27 cellular contexts compared by ENCODE assay signal in genomic region chr12:130049666-130050065, GRCh38.
DNase-seq lines count a peak whose midpoint lies in the region; ATAC-seq and TF ChIP-seq lines count a peak whose summit lies in the region.
"Had no signal": no experiment of that assay in that cellular context is flagged by ENCODE, and none has a peak within 500 bp of the region (broad histone marks: within the 10 kb centered on the region; RNA-seq: fewer than 3 reads in every experiment).

No MANE protein-coding gene starts in this region.

- H3F3A ChIP-seq in neural progenitor cell (ENCODE audit: low read depth), result peaks cover 26% of the 10 kb centered on the region

- ATAC-seq in HG03108 (IDR thresholded peaks at IDR 0.05; ENCODE audit: unreplicated experiment), result no peak
- ATAC-seq in natural killer cell treated with Interleukin-12 subunit alpha and Interleukin-12 subunit beta and Interleukin-15 and Interleukin-18, amount 100 ng/mL, for 72 hours, result no peak
- no peak for ATAC-seq in GM21526 (IDR thresholded peaks at IDR 0.05; ENCODE audit: low FRiP score, unreplicated experiment)
- ATAC-seq: lower lobe of right lung, sciatic nerve, SK-N-SH treated with all-trans-retinoic acid at 6 μM for 48 hours, WTC11 had no signal

- H3K27ac ChIP-seq in VCaP (no peak overlapping the region), neural progenitor cell (no peak overlapping the region)
- H3K27ac ChIP-seq: cardiac muscle cell, lower lobe of right lung, RWPE1 had no signal

- no peak overlapping the region for H3K27ac Mint-ChIP-seq in neural progenitor cell
- H3K27ac Mint-ChIP-seq in natural killer cell treated with Interleukin-12 subunit alpha and Interleukin-12 subunit beta and Interleukin-15 and Interleukin-18, amount 100 ng/mL, for 72 hours, result no peak overlapping the region
- H3K27ac Mint-ChIP-seq: activated T-helper 1 cell treated with anti-CD3 and anti-CD28 coated beads, Interleukin-12 subunit alpha, Interleukin-12 subunit beta, Interleukin-2, Interleukin-4 antibody, amounts not matched to agents 30 ng/mL and 10 ng/mL and 1 ng/mL, durations not matched to agents 14 hours and 24 hours and 36 hours; CD4-positive, alpha-beta T cell; stimulated activated naive CD8-positive, alpha-beta T cell treated with anti-CD3 and anti-CD28 coated beads, Interleukin-15, Interleukin-2, amounts not matched to agents 100 ng/mL and 50 ng/mL, for 24 hours; WTC11 had no signal

- H2AFZ ChIP-seq in neural progenitor cell (replicated peaks), result no peak overlapping the region

- peaks cover 13% of the 10 kb centered on the region for H3K27me3 Mint-ChIP-seq in neural progenitor cell (ENCODE audit: insufficient read depth, low read depth)
- peaks cover 16 to 23% of the 10 kb centered on the region in 2 donors for H3K27me3 Mint-ChIP-seq in natural killer cell treated with Interleukin-12 subunit alpha and Interleukin-12 subunit beta and Interleukin-15 and Interleukin-18, amount 100 ng/mL, for 72 hours

- no peaks in the 10 kb centered on the region for H3K9me3 ChIP-seq in neural progenitor cell (ENCODE audit: low read depth)
- H3K9me3 ChIP-seq: lower lobe of right lung had no signal

- H4K20me1 ChIP-seq in neural progenitor cell (ENCODE audit: low read depth), result peaks cover 19% of the 10 kb centered on the region

- peaks cover 3% of the 10 kb centered on the region for H3K36me3 Mint-ChIP-seq in neural progenitor cell
- H3K36me3 Mint-ChIP-seq in natural killer cell treated with Interleukin-12 subunit alpha and Interleukin-12 subunit beta and Interleukin-15 and Interleukin-18, amount 100 ng/mL, for 72 hours, result peaks cover 2% of the 10 kb centered on the region

- H3K9me3 Mint-ChIP-seq in neural progenitor cell, result peaks cover 16% of the 10 kb centered on the region
- peaks cover 1% of the 10 kb centered on the region for H3K9me3 Mint-ChIP-seq in natural killer cell treated with Interleukin-12 subunit alpha and Interleukin-12 subunit beta and Interleukin-15 and Interleukin-18, amount 100 ng/mL, for 72 hours
- H3K9me3 Mint-ChIP-seq: CD4-positive, alpha-beta T cell; neural crest cell had no signal

- no peak overlapping the region for H3K4me3 Mint-ChIP-seq in neural progenitor cell
- H3K4me3 Mint-ChIP-seq in natural killer cell treated with Interleukin-12 subunit alpha and Interleukin-12 subunit beta and Interleukin-15 and Interleukin-18, amount 100 ng/mL, for 72 hours, result no peak overlapping the region
- H3K4me3 Mint-ChIP-seq: activated T-helper 1 cell treated with anti-CD3 and anti-CD28 coated beads, Interleukin-12 subunit alpha, Interleukin-12 subunit beta, Interleukin-2, Interleukin-4 antibody, amounts not matched to agents 30 ng/mL and 10 ng/mL and 1 ng/mL, durations not matched to agents 14 hours and 24 hours and 36 hours; CD4-positive, alpha-beta T cell; neural crest cell; stimulated activated naive CD8-positive, alpha-beta T cell treated with anti-CD3 and anti-CD28 coated beads, Interleukin-15, Interleukin-2, amounts not matched to agents 100 ng/mL and 50 ng/mL, for 24 hours; WTC11 had no signal

- H3K27me3 ChIP-seq in neural progenitor cell, result peaks cover 100% of the 10 kb centered on the region

- TF ChIP-seq CTCF in VCaP (conservative IDR thresholded peaks at IDR 0.05), result peak; percentile 14; the same call in 1 of the 2 replicates
- peak; percentile 45 for TF ChIP-seq CTCF in neural progenitor cell (IDR thresholded peaks at IDR 0.05)

- H3K4me2 ChIP-seq in neural progenitor cell, result no peak overlapping the region

- H3K4me1 ChIP-seq in neural progenitor cell, result peaks cover 11% of the 10 kb centered on the region
- H3K4me1 ChIP-seq: lower lobe of right lung had no signal

- no peak overlapping the region for H3K4me3 ChIP-seq in neural progenitor cell
- H3K4me3 ChIP-seq: cardiac muscle cell, lower lobe of right lung had no signal

- peaks cover 39% of the 10 kb centered on the region for H3K4me1 Mint-ChIP-seq in neural progenitor cell
- peaks cover 2 to 7% of the 10 kb centered on the region in 2 donors for H3K4me1 Mint-ChIP-seq in natural killer cell treated with Interleukin-12 subunit alpha and Interleukin-12 subunit beta and Interleukin-15 and Interleukin-18, amount 100 ng/mL, for 72 hours (ENCODE audit: low read depth in 2 of 2)

- no peak overlapping the region for H3K9ac ChIP-seq in neural progenitor cell

- peak; percentile 57 for DNase-seq in ELF-1 (ENCODE audit: low read depth, low spot score)
- peak; percentile 13 for DNase-seq in HT1080 (ENCODE audit: low read depth)
- DNase-seq in neural progenitor cell (ENCODE audit: low spot score), result peak; percentile 43
- DNase-seq in natural killer cell treated with Interleukin-12 subunit alpha and Interleukin-12 subunit beta and Interleukin-15 and Interleukin-18, amount 100 ng/mL, for 72 hours (ENCODE audit: low spot score), result no peak
- DNase-seq: activated naive CD4-positive, alpha-beta T cell treated with anti-CD3 and anti-CD28 coated beads, Interleukin-2, amount 50 U/mL, for 16 hours; amygdala; CD4-positive, alpha-beta T cell; DMS 273 treated with DMSO at 0.1 percent for 48 hours; GDM1; Karpas-422; kidney; lower lobe of right lung; NCI-H1105; NCI-H2081; posterior cingulate gyrus; stimulated activated CD4-positive, alpha-beta T cell treated with anti-CD3 and anti-CD28 coated beads, Interleukin-15, amount 100 ng/mL, for 24 hours had no signal

- no peaks in the 10 kb centered on the region for H3K36me3 ChIP-seq in neural progenitor cell
- H3K36me3 ChIP-seq: cardiac muscle cell, lower lobe of right lung had no signal

- no peaks in the 10 kb centered on the region for H3K79me2 ChIP-seq in neural progenitor cell (ENCODE audit: low read depth)
